8 cellular contexts compared by ENCODE assay signal in genomic region chr7:142478479-142479220, GRCh38.
DNase-seq lines count a peak whose midpoint lies in the region; ATAC-seq, FAIRE-seq and TF ChIP-seq lines count a peak whose summit lies in the region.

No MANE protein-coding gene starts in this region.

- peak overlapping the region in 1 of 7 donors; percentile 46 for H3K27ac Mint-ChIP-seq in CD14-positive monocyte
- H3K27ac Mint-ChIP-seq in type B pancreatic cell = no peak overlapping the region

- H3K36me3 ChIP-seq in adrenal gland (replicated peaks in 1 of 2) (no peaks in the 10 kb centered on the region), kidney (ENCODE audit: control insufficient read depth in 1 of 2, insufficient read depth in 2 of 2, low read length in 2 of 2) (no peaks in the 10 kb centered on the region)

- peak; percentile 72 for ATAC-seq in HG02678 (IDR thresholded peaks at IDR 0.05; ENCODE audit: unreplicated experiment)

- intact Hi-C loops in CD14-positive monocyte (cut with micrococcal nuclease) (no loop called here), adrenal gland (cut with DNase I) (no loop called here), kidney (cut with DNase I) (no loop called here)

- H3K4me3 ChIP-seq in adrenal gland (no peak overlapping the region), kidney (ENCODE audit: low read length in 2 of 2) (no peak overlapping the region)

- H3K4me1 Mint-ChIP-seq in CD14-positive monocyte (peaks cover 44% of the 10 kb centered on the region), type B pancreatic cell (ENCODE audit: unreplicated experiment) (no peaks in the 10 kb centered on the region)

- in situ Hi-C loops in GM13977 (cut with MboI; ENCODE audit: low pct_unique_long_range_greater_than_20kb, low sequenced_read_pairs, unreplicated experiment) = no loop called here

- TF ChIP-seq POLR2A in adrenal gland (IDR thresholded peaks at IDR 0.05) = no peak

- peak; percentile 83 for TF ChIP-seq CTCF in CD14-positive monocyte (IDR thresholded peaks at IDR 0.05)
- TF ChIP-seq CTCF in GM13977 (IDR thresholded peaks at IDR 0.05; ENCODE audit: extremely low read depth, insufficient read depth, missing control alignments) = peak; percentile 74
- TF ChIP-seq CTCF in adrenal gland (IDR thresholded peaks at IDR 0.05) = peak in 5 of 6 experiments; percentile 20 to 50 (median 44)
- TF ChIP-seq CTCF in kidney (IDR thresholded peaks at IDR 0.05; ENCODE audit: borderline replicate concordance, extremely low read depth, insufficient read depth) = peak; percentile 46
- peak; percentile 72 for TF ChIP-seq CTCF in type B pancreatic cell (conservative IDR thresholded peaks at IDR 0.05)

- 24 to 30% (median 28%) methylated on average over 9 of the region's 9 CpGs for whole genome bisulfite sequencing in adrenal gland, 4 donors

- no peaks in the 10 kb centered on the region for H3K9me3 Mint-ChIP-seq in CD14-positive monocyte
- H3K9me3 Mint-ChIP-seq in type B pancreatic cell = no peaks in the 10 kb centered on the region

- H3K4me1 ChIP-seq in adrenal gland (replicated peaks in 1 of 2) = no peaks in the 10 kb centered on the region
- no peaks in the 10 kb centered on the region for H3K4me1 ChIP-seq in kidney (ENCODE audit: control insufficient read depth in 1 of 2, insufficient read depth in 1 of 2, low read depth in 1 of 2, low read length in 2 of 2)

- H3K36me3 Mint-ChIP-seq in CD14-positive monocyte (no peaks in the 10 kb centered on the region), type B pancreatic cell (no peaks in the 10 kb centered on the region)

- no peaks in the 10 kb centered on the region for H3K27me3 Mint-ChIP-seq in CD14-positive monocyte (ENCODE audit: low read depth in 3 of 3)
- peaks cover 3% of the 10 kb centered on the region for H3K27me3 Mint-ChIP-seq in type B pancreatic cell

- peak overlapping the region in 1 of 2 donors; percentile 74 for H3K4me3 Mint-ChIP-seq in CD14-positive monocyte
- no peak overlapping the region for H3K4me3 Mint-ChIP-seq in type B pancreatic cell

- H3K27me3 ChIP-seq in adrenal gland = no peaks in the 10 kb centered on the region

- no peak overlapping the region for H3K9ac ChIP-seq in kidney (ENCODE audit: low read length in 2 of 2)

- no peaks in the 10 kb centered on the region for H3K9me3 ChIP-seq in adrenal gland (replicated peaks in 1 of 3)
- H3K9me3 ChIP-seq in kidney (ENCODE audit: control insufficient read depth in 1 of 2, low read length in 2 of 2) = no peaks in the 10 kb centered on the region

- DNase-seq in CD14-positive monocyte (ENCODE audit: low spot score) (no peak), GM13977 (ENCODE audit: low spot score) (peak; percentile 27), NCI-H1048 (lab: John Stamatoyannopoulos, UW) (peak; percentile 12), adrenal gland (peak in 1 of 7 donors; percentile 24), kidney (no peak), type B pancreatic cell (ENCODE audit: extremely low spot score, unreplicated experiment) (no peak), middle frontal gyrus (ENCODE audit: extremely low spot score, low spot score) (no peak)

- H3K27ac ChIP-seq in adrenal gland (no peak overlapping the region), kidney (ENCODE audit: low read depth in 2 of 2, low read length in 2 of 2) (peak overlapping the region in 1 of 2 donors; percentile 10)

- FAIRE-seq in kidney (lab: Jason Lieb, UNC) = no peak

Comparison
In these comparisons a context has a peak if more than half of its experiments do, and no peak if none do; other contexts are left out.
1. DNase-seq: peak in GM13977 (single experiment) and NCI-H1048 (single experiment); none in CD14-positive monocyte (single experiment), kidney (single experiment), type B pancreatic cell (single experiment) and middle frontal gyrus (single experiment).
2. Peak in every context shown above with its lines, with median percentiles within 50 percentile points of each other: CTCF ChIP-seq.